Comparison of ENCODE assay signal across 8 cellular contexts in genomic region chr6:31727034-31727716, GRCh38. TPM values are rescaled to one million over a fixed set of nuclear protein-coding genes. Genes with fewer than 3 reads are reported as not detected.
DNase-seq lines count a peak whose midpoint lies in the region; ATAC-seq, FAIRE-seq and TF ChIP-seq lines count a peak whose summit lies in the region.

No MANE protein-coding gene starts in this region.

- DNase-seq in GM12892 (ENCODE audit: insufficient read length): peak; percentile 83
- DNase-seq in activated naive CD8-positive, alpha-beta T cell treated with anti-CD3 and anti-CD28 coated beads, Interleukin-2, amount 10 ng/mL, durations not matched to agents 7 days and 5 days: no peak
- no peak for DNase-seq in nephron progenitor cell
- no peak for DNase-seq in cerebellar cortex (ENCODE audit: low spot score)
- no peak for DNase-seq in NCI-H2029 (lab: John Stamatoyannopoulos, UW)

- H3K9me3 Mint-ChIP-seq in activated naive CD8-positive, alpha-beta T cell treated with anti-CD3 and anti-CD28 coated beads, Interleukin-2, amount 10 ng/mL, durations not matched to agents 7 days and 5 days: no peaks in the 10 kb centered on the region
- H3K9me3 Mint-ChIP-seq in nephron progenitor cell: no peaks in the 10 kb centered on the region

- H3K27me3 Mint-ChIP-seq in activated naive CD8-positive, alpha-beta T cell treated with anti-CD3 and anti-CD28 coated beads, Interleukin-2, amount 10 ng/mL, durations not matched to agents 7 days and 5 days: no peaks in the 10 kb centered on the region
- no peaks in the 10 kb centered on the region for H3K27me3 Mint-ChIP-seq in nephron progenitor cell (ENCODE audit: low read depth, poor library complexity)

- ATAC-seq in HG02852 (IDR thresholded peaks at IDR 0.05; ENCODE audit: unreplicated experiment) (peak; percentile 56), HG02623 (IDR thresholded peaks at IDR 0.05; ENCODE audit: unreplicated experiment) (no peak), GM21390 (IDR thresholded peaks at IDR 0.05; ENCODE audit: unreplicated experiment) (no peak)
- peak; percentile 31 for ATAC-seq in activated naive CD8-positive, alpha-beta T cell treated with anti-CD3 and anti-CD28 coated beads, Interleukin-2, amount 10 ng/mL, durations not matched to agents 7 days and 5 days (ENCODE audit: low read depth)

- TF ChIP-seq POLR2A in GM12892 (IDR thresholded peaks at IDR 0.05; ENCODE audit: low read depth, low read length): no peak; the same call in 1 of the 2 replicates

- POLR2A ChIA-PET in activated naive CD8-positive, alpha-beta T cell treated with anti-CD3 and anti-CD28 coated beads, Interleukin-2, amount 10 ng/mL, durations not matched to agents 7 days and 5 days (lab: Charles Lee): interaction anchor here (1.2 to 9.4 kb wide), 7 partner anchors 10 to 100 kb away, joined by 3 to 137 read pairs (median 4); partner anchors contain the start of genes ABHD16A, BAG6, CLIC1 and GPANK1

- peaks cover 53% of the 10 kb centered on the region for H3K4me1 Mint-ChIP-seq in activated naive CD8-positive, alpha-beta T cell treated with anti-CD3 and anti-CD28 coated beads, Interleukin-2, amount 10 ng/mL, durations not matched to agents 7 days and 5 days
- peaks cover 61% of the 10 kb centered on the region for H3K4me1 Mint-ChIP-seq in nephron progenitor cell

- H3K4me3 Mint-ChIP-seq in activated naive CD8-positive, alpha-beta T cell treated with anti-CD3 and anti-CD28 coated beads, Interleukin-2, amount 10 ng/mL, durations not matched to agents 7 days and 5 days: peak overlapping the region; percentile 57
- peak overlapping the region; percentile 69 for H3K4me3 Mint-ChIP-seq in nephron progenitor cell

- TF ChIP-seq CTCF in nephron progenitor cell (IDR thresholded peaks at IDR 0.05): no peak

- FAIRE-seq in GM12892 (lab: Jason Lieb, UNC): peak; percentile 98

- H3K27ac Mint-ChIP-seq in activated naive CD8-positive, alpha-beta T cell treated with anti-CD3 and anti-CD28 coated beads, Interleukin-2, amount 10 ng/mL, durations not matched to agents 7 days and 5 days: peak overlapping the region; percentile 76
- peak overlapping the region; percentile 70 for H3K27ac Mint-ChIP-seq in nephron progenitor cell

- peaks cover 32% of the 10 kb centered on the region for H3K36me3 Mint-ChIP-seq in activated naive CD8-positive, alpha-beta T cell treated with anti-CD3 and anti-CD28 coated beads, Interleukin-2, amount 10 ng/mL, durations not matched to agents 7 days and 5 days
- peaks cover 62% of the 10 kb centered on the region for H3K36me3 Mint-ChIP-seq in nephron progenitor cell (ENCODE audit: low read depth)

RNA-seq across cellular contexts. Expression of gene DDAH2, which starts 1.9 kb away (rescaled TPM):
- 3.2 TPM for polyA plus RNA-seq in GM12892 (2012; ENCODE audit: missing spikeins)
- 10 to 100 TPM; 28.3 to 29.1 TPM for total RNA-seq in activated naive CD8-positive, alpha-beta T cell treated with anti-CD3 and anti-CD28 coated beads, Interleukin-2, amount 10 ng/mL, durations not matched to agents 7 days and 5 days

RNA-seq across cellular contexts. Expression of gene MPIG6B, which starts 4.0 kb away (rescaled TPM):
- 0.11 TPM for polyA plus RNA-seq in GM12892 (2012; ENCODE audit: missing spikeins)
- total RNA-seq in activated naive CD8-positive, alpha-beta T cell treated with anti-CD3 and anti-CD28 coated beads, Interleukin-2, amount 10 ng/mL, durations not matched to agents 7 days and 5 days: 1 to 10 TPM; 1.2 to 1.5 TPM

RNA-seq across cellular contexts. Expression of gene LY6G6C, which starts 5.6 kb away (rescaled TPM):
- not detected for polyA plus RNA-seq in GM12892 (2012; ENCODE audit: missing spikeins)
- not detected for total RNA-seq in activated naive CD8-positive, alpha-beta T cell treated with anti-CD3 and anti-CD28 coated beads, Interleukin-2, amount 10 ng/mL, durations not matched to agents 7 days and 5 days

RNA-seq across cellular contexts. Expression of gene CLIC1, which starts 9.2 kb away (rescaled TPM):
- 385 TPM for polyA plus RNA-seq in GM12892 (2012; ENCODE audit: missing spikeins)
- 100 to 1,000 TPM; 425 to 456 TPM for total RNA-seq in activated naive CD8-positive, alpha-beta T cell treated with anti-CD3 and anti-CD28 coated beads, Interleukin-2, amount 10 ng/mL, durations not matched to agents 7 days and 5 days

RNA-seq across cellular contexts. Expression of gene LY6G6D, which starts 12.0 kb away (rescaled TPM):
- not detected for polyA plus RNA-seq in GM12892 (2012; ENCODE audit: missing spikeins)
- not detected for total RNA-seq in activated naive CD8-positive, alpha-beta T cell treated with anti-CD3 and anti-CD28 coated beads, Interleukin-2, amount 10 ng/mL, durations not matched to agents 7 days and 5 days

Comparison
In these comparisons a context has a peak if more than half of its experiments do, and no peak if none do; other contexts are left out.
1. ATAC-seq: peak in HG02852 (single experiment) and activated naive CD8-positive, alpha-beta T cell treated with anti-CD3 and anti-CD28 coated beads, Interleukin-2, amount 10 ng/mL, durations not matched to agents 7 days and 5 days (single experiment); none in HG02623 (single experiment) and GM21390 (single experiment).